Comparison of ENCODE assay signal across 19 cellular contexts in the genomic region with DNA sequence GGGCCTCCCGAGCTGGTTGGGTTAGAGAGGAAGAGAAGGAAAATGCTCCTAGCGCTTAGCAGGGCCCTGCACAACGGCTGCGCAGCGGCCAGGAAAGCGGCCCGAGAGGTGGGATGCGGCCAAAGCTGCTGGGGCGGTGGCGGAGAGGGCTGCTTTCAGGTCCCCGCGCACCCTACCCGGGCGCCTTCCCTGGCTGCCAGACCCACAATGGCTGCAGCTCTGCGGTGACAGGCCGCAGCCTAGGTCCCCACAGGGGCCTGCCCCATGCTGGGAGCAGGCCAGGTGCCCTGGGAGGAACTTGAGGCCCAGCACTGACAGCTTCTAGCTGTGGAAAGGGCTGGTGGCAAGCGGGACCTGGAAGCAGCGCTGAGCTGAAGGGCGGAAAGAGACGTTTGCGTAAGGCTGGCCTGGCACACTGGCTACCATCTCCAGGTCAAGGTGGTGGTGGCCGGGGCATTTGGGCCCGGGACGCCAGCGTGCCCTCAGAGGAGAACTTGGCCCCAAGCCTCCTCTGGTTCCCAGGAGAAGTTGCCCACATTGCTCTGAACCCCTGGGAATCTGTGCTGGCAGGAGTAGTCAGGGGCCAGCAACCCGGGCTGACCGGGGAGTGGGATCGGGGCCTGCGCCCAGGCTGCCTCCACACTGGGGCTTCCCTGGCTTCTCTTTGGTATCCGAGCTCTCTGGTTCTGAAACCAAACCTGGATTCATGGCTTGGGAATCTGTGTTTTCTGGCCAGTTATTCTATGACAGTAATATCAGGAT.
DNase-seq lines count a peak whose midpoint lies in the region; ATAC-seq, FAIRE-seq and TF ChIP-seq lines count a peak whose summit lies in the region.
"Had no signal": no experiment of that assay in that cellular context is flagged by ENCODE, and none has a peak within 500 bp of the region (broad histone marks: within the 10 kb centered on the region; RNA-seq: fewer than 3 reads in every experiment).

No MANE protein-coding gene starts in this region.

- no peak overlapping the region for H3K27ac ChIP-seq in K562 (ENCODE audit: extremely low read depth, low read depth, low read length)
- no peak overlapping the region for H3K27ac ChIP-seq in upper lobe of right lung
- no peak overlapping the region for H3K27ac ChIP-seq in suprapubic skin
- H3K27ac ChIP-seq: BLaER1 had no signal

- in situ Hi-C loops in K562 (cut with MboI) = no loop called here

- no peak overlapping the region for H3K4me3 Mint-ChIP-seq in T-cell
- H3K4me3 Mint-ChIP-seq: CD14-positive monocyte; CD4-positive, alpha-beta memory T cell; IgD-negative memory B cell had no signal

- H3K4me2 ChIP-seq in K562 (ENCODE audit: insufficient read depth, low read length) = no peak overlapping the region
- H3K4me2 ChIP-seq: BLaER1 had no signal

- no peak for TF ChIP-seq RAD21 in K562 (CRISPR knock-in tag; conservative IDR thresholded peaks at IDR 0.05 in 1 of 2, IDR thresholded peaks at IDR 0.05 in 1 of 2)

- H3K27me3 ChIP-seq in H7 (ENCODE audit: control insufficient read depth, insufficient read depth, low read length) (no peaks in the 10 kb centered on the region), K562 (ENCODE audit: control insufficient read depth in 2 of 2, insufficient read depth in 2 of 2, low read length in 2 of 2) (no peaks in the 10 kb centered on the region), upper lobe of right lung (no peaks in the 10 kb centered on the region), suprapubic skin (no peaks in the 10 kb centered on the region)
- H3K27me3 ChIP-seq: BLaER1 had no signal

- no peaks in the 10 kb centered on the region for H4K20me1 ChIP-seq in K562 (replicated peaks; ENCODE audit: control insufficient read depth, insufficient read depth, low read length)
- H4K20me1 ChIP-seq: BLaER1 had no signal

- H3K4me1 ChIP-seq in K562 (replicated peaks in 1 of 2; ENCODE audit: control insufficient read depth in 2 of 2, insufficient read depth in 2 of 2, low read length in 2 of 2) (peaks cover 18 to 52% of the 10 kb centered on the region in 2 experiments), upper lobe of right lung (no peaks in the 10 kb centered on the region), suprapubic skin (no peaks in the 10 kb centered on the region)
- H3K4me1 ChIP-seq: BLaER1 had no signal

- POLR2A ChIA-PET in K562 (lab: Yijun Ruan, JAX) (no interaction called here), T-cell (lab: Charles Lee) (interaction anchor here in 1 of 2 donors (0.6 kb wide), 1 partner anchor 62 kb away, joined by 3 read pairs; no protein-coding TSS in a partner anchor)

- no peak overlapping the region for H3K9ac ChIP-seq in K562 (ENCODE audit: insufficient read depth in 1 of 2, low read depth in 2 of 2, low read length in 2 of 2)
- H3K9ac ChIP-seq: BLaER1 had no signal

- no peaks in the 10 kb centered on the region for H3K9me3 ChIP-seq in K562 (replicated peaks; ENCODE audit: control insufficient read depth, insufficient read depth, low read depth, low read length)
- H3K9me3 ChIP-seq in upper lobe of right lung = no peaks in the 10 kb centered on the region
- no peaks in the 10 kb centered on the region for H3K9me3 ChIP-seq in suprapubic skin
- H3K9me3 ChIP-seq: BLaER1 had no signal

- no peaks in the 10 kb centered on the region for H3K79me2 ChIP-seq in K562 (ENCODE audit: control insufficient read depth, insufficient read depth, low read length)

- H3K27ac Mint-ChIP-seq in T-cell = no peak overlapping the region
- H3K27ac Mint-ChIP-seq: CD14-positive monocyte; CD4-positive, alpha-beta memory T cell; IgD-negative memory B cell had no signal

- no peaks in the 10 kb centered on the region for H3K9me1 ChIP-seq in K562 (ENCODE audit: control insufficient read depth, insufficient read depth, low read length)

- CTCF ChIA-PET in K562 (lab: Yijun Ruan, JAX; ENCODE audit: low intra/inter-chr PET ratio) = no interaction called here
- CTCF ChIA-PET in T-cell (lab: Charles Lee) = interaction anchor here in 1 of 2 donors (0.6 kb wide), 1 partner anchor 1182 kb away, joined by 5 read pairs; no protein-coding TSS in a partner anchor

- WGBS in K562 (ENCODE audit: insufficient coverage, low coverage, missing lambda C conversion rate) = 64% methylated on average over 24 of the region's 30 CpGs
- WGBS in suprapubic skin = 92% methylated on average over 15 of the region's 30 CpGs

- H3K4me3 ChIP-seq in H7 (ENCODE audit: insufficient read depth, low read depth, low read length) (no peak overlapping the region), K562 (no peak overlapping the region), upper lobe of right lung (no peak overlapping the region), suprapubic skin (no peak overlapping the region)
- H3K4me3 ChIP-seq: BLaER1 had no signal

- DNase-seq in H7 (peak; percentile 28), K562 (ENCODE audit: extremely low read depth in 1 of 4, low spot score in 3 of 4) (no peak), iPS-NIHi11 (ENCODE audit: low spot score) (peak; percentile 7), upper lobe of right lung (no peak), T-cell (no peak), suprapubic skin (ENCODE audit: low spot score in 2 of 2) (no peak), AG20443 (ENCODE audit: low spot score) (no peak)
- DNase-seq: ACHN; CD4-positive, alpha-beta memory T cell; DMS153; DMS79; GDM1; KG1 had no signal

- no peak for TF ChIP-seq POLR2A in K562 (conservative IDR thresholded peaks at IDR 0.05)
- TF ChIP-seq POLR2A in suprapubic skin (IDR thresholded peaks at IDR 0.05) = no peak

- peaks cover 0 to 2% of the 10 kb centered on the region in 2 donors for H3K27me3 Mint-ChIP-seq in T-cell

- BruUV-seq in K562 (replicated peaks; lab: Mats Ljungman, UMichigan) = no TSS peak

- peak overlapping the region; percentile 62; the same call in 1 of the 2 replicates for H2AFZ ChIP-seq in K562 (ENCODE audit: low read depth, low read length)

- ATAC-seq in K562 (no peak), upper lobe of right lung (peak; percentile 41), T-cell (replicated peaks in 1 of 4) (no peak)

- TF ChIP-seq CTCF in K562 (IDR thresholded peaks at IDR 0.05 in 2 of 3, conservative IDR thresholded peaks at IDR 0.05 in 1 of 3; ENCODE audit: insufficient read depth in 2 of 3, low read depth in 1 of 3, low read length in 3 of 3) = no peak
- TF ChIP-seq CTCF in upper lobe of right lung (IDR thresholded peaks at IDR 0.05) = no peak
- no peak for TF ChIP-seq CTCF in suprapubic skin (IDR thresholded peaks at IDR 0.05)

- no peak for FAIRE-seq in K562 (lab: Jason Lieb, UNC)
- FAIRE-seq: A204.1, H54, HTR-8/SVneo had no signal

- intact Hi-C loops in K562 (cut with micrococcal nuclease) (loop anchor here (1.0 kb wide), 1 partner anchor 17 kb away; no protein-coding TSS in a partner anchor), upper lobe of right lung (cut with DNase I) (no loop called here)

- no peaks in the 10 kb centered on the region for H3K4me1 Mint-ChIP-seq in T-cell
- H3K4me1 Mint-ChIP-seq: CD14-positive monocyte; CD4-positive, alpha-beta memory T cell had no signal

- H3K36me3 ChIP-seq in H7 (replicated peaks; ENCODE audit: control insufficient read depth, insufficient read depth, low read length) = no peaks in the 10 kb centered on the region
- H3K36me3 ChIP-seq in K562 (ENCODE audit: control insufficient read depth, insufficient read depth, low read length) = no peaks in the 10 kb centered on the region
- no peaks in the 10 kb centered on the region for H3K36me3 ChIP-seq in upper lobe of right lung
- H3K36me3 ChIP-seq in suprapubic skin = no peaks in the 10 kb centered on the region
- H3K36me3 ChIP-seq: BLaER1 had no signal

- peaks cover 0 to 3% (median 0%) of the 10 kb centered on the region in 3 donors for H3K9me3 Mint-ChIP-seq in T-cell
- H3K9me3 Mint-ChIP-seq: IgD-negative memory B cell had no signal

- H3K36me3 Mint-ChIP-seq in T-cell = no peaks in the 10 kb centered on the region
- H3K36me3 Mint-ChIP-seq: CD14-positive monocyte; CD4-positive, alpha-beta memory T cell; IgD-negative memory B cell had no signal

- no peak for TF ChIP-seq EP300 in K562 (IDR thresholded peaks at IDR 0.05; ENCODE audit: low read length)
- TF ChIP-seq EP300 in suprapubic skin (IDR thresholded peaks at IDR 0.05) = no peak

TF ChIP-seq in K562, 482 proteins besides CTCF, POLR2A, EP300 and RAD21:
- TF ChIP-seq, protein P1, sequence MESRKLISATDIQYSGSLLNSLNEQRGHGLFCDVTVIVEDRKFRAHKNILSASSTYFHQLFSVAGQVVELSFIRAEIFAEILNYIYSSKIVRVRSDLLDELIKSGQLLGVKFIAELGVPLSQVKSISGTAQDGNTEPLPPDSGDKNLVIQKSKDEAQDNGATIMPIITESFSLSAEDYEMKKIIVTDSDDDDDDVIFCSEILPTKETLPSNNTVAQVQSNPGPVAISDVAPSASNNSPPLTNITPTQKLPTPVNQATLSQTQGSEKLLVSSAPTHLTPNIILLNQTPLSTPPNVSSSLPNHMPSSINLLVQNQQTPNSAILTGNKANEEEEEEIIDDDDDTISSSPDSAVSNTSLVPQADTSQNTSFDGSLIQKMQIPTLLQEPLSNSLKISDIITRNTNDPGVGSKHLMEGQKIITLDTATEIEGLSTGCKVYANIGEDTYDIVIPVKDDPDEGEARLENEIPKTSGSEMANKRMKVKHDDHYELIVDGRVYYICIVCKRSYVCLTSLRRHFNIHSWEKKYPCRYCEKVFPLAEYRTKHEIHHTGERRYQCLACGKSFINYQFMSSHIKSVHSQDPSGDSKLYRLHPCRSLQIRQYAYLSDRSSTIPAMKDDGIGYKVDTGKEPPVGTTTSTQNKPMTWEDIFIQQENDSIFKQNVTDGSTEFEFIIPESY (CRISPR knock-in tag; IDR thresholded peaks at IDR 0.05) = peak; percentile 68
- TF ChIP-seq, protein P2, sequence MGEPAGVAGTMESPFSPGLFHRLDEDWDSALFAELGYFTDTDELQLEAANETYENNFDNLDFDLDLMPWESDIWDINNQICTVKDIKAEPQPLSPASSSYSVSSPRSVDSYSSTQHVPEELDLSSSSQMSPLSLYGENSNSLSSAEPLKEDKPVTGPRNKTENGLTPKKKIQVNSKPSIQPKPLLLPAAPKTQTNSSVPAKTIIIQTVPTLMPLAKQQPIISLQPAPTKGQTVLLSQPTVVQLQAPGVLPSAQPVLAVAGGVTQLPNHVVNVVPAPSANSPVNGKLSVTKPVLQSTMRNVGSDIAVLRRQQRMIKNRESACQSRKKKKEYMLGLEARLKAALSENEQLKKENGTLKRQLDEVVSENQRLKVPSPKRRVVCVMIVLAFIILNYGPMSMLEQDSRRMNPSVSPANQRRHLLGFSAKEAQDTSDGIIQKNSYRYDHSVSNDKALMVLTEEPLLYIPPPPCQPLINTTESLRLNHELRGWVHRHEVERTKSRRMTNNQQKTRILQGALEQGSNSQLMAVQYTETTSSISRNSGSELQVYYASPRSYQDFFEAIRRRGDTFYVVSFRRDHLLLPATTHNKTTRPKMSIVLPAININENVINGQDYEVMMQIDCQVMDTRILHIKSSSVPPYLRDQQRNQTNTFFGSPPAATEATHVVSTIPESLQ (CRISPR knock-in tag; IDR thresholded peaks at IDR 0.05) = no peak

Comparison
In these comparisons a context has a peak if more than half of its experiments do, and no peak if none do; other contexts are left out.
1. DNase-seq: peak in H7 (single experiment) and iPS-NIHi11 (single experiment); none in K562 (0 of 4), upper lobe of right lung (single experiment), T-cell (0 of 34), suprapubic skin (0 of 2) and AG20443 (single experiment).